Comparison of ENCODE assay signal across 8 cellular contexts in the genomic region with DNA sequence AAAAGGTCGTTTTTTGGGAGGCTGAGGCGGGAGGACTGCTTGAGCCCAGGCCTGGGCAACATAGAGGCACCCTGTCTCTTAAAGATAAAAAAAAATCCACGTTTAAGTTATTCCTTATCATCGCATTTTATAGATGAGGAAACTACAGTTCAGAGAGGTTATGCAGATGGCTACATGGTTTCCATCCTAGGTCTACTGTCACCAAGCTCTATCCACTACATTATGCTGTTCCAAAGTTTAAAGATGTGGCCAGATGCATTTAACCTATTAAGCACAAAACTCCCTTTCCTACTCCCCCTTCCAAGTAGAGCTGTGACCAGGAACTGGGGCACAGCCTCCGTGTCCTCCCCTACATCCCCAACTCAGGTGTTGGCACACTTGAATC. TPM values are rescaled to one million over a fixed set of nuclear protein-coding genes. Genes with fewer than 3 reads are reported as not detected.
DNase-seq lines count a peak whose midpoint lies in the region; ATAC-seq and TF ChIP-seq lines count a peak whose summit lies in the region.
"Had no signal": no experiment of that assay in that cellular context is flagged by ENCODE, and none has a peak within 500 bp of the region (broad histone marks: within the 10 kb centered on the region; RNA-seq: fewer than 3 reads in every experiment).

No MANE protein-coding gene starts in this region.

- no peaks in the 10 kb centered on the region for H3K27me3 ChIP-seq in iPS-15b (ENCODE audit: control insufficient read depth, insufficient read depth, low read length)

- no peaks in the 10 kb centered on the region for H3K27me3 Mint-ChIP-seq in activated CD4-positive, alpha-beta memory T cell treated with anti-CD3 and anti-CD28 coated beads, Interleukin-2, amount 10 ng/mL, durations not matched to agents 7 days and 5 days
- H3K27me3 Mint-ChIP-seq in stimulated activated naive B cell treated with anti-CD40 and anti-IgM and Interleukin-4, amounts not matched to agents 10 μg/mL and 1 μg/mL and 100 μg/mL, for 72 hours: no peaks in the 10 kb centered on the region

- H3K36me3 ChIP-seq in HEK293 (ENCODE audit: control insufficient read depth in 2 of 2, insufficient read depth in 1 of 2, low read length in 2 of 2) (peaks cover 7 to 9% of the 10 kb centered on the region in 2 experiments), iPS-15b (ENCODE audit: control insufficient read depth, insufficient read depth, low read length) (no peaks in the 10 kb centered on the region)

- TF ChIP-seq CTCF in HEK293 (tag by site-specific recombination; IDR thresholded peaks at IDR 0.05): no peak

- H3K36me3 Mint-ChIP-seq in activated CD4-positive, alpha-beta memory T cell treated with anti-CD3 and anti-CD28 coated beads, Interleukin-2, amount 10 ng/mL, durations not matched to agents 7 days and 5 days (ENCODE audit: low read depth): peaks cover 15% of the 10 kb centered on the region
- peaks cover 18 to 43% of the 10 kb centered on the region in 2 donors for H3K36me3 Mint-ChIP-seq in stimulated activated naive B cell treated with anti-CD40 and anti-IgM and Interleukin-4, amounts not matched to agents 10 μg/mL and 1 μg/mL and 100 μg/mL, for 72 hours

- peak overlapping the region; percentile 79 for H3K27ac Mint-ChIP-seq in activated CD4-positive, alpha-beta memory T cell treated with anti-CD3 and anti-CD28 coated beads, Interleukin-2, amount 10 ng/mL, durations not matched to agents 7 days and 5 days
- peak overlapping the region; percentile 89 for H3K27ac Mint-ChIP-seq in stimulated activated naive B cell treated with anti-CD40 and anti-IgM and Interleukin-4, amounts not matched to agents 10 μg/mL and 1 μg/mL and 100 μg/mL, for 72 hours

- ATAC-seq in stimulated activated naive B cell treated with anti-CD40 and anti-IgM and Interleukin-4, amounts not matched to agents 10 μg/mL and 1 μg/mL and 100 μg/mL, for 72 hours (replicated peaks): no peak
- no peak for ATAC-seq in GM18909 (IDR thresholded peaks at IDR 0.05; ENCODE audit: poor library complexity, unreplicated experiment)

- peak overlapping the region; percentile 83 for H3K4me3 Mint-ChIP-seq in activated CD4-positive, alpha-beta memory T cell treated with anti-CD3 and anti-CD28 coated beads, Interleukin-2, amount 10 ng/mL, durations not matched to agents 7 days and 5 days
- peak overlapping the region; percentile 91 to 97 for H3K4me3 Mint-ChIP-seq in stimulated activated naive B cell treated with anti-CD40 and anti-IgM and Interleukin-4, amounts not matched to agents 10 μg/mL and 1 μg/mL and 100 μg/mL, for 72 hours

- peaks cover 52% of the 10 kb centered on the region for H3K4me1 Mint-ChIP-seq in activated CD4-positive, alpha-beta memory T cell treated with anti-CD3 and anti-CD28 coated beads, Interleukin-2, amount 10 ng/mL, durations not matched to agents 7 days and 5 days
- H3K4me1 Mint-ChIP-seq in stimulated activated naive B cell treated with anti-CD40 and anti-IgM and Interleukin-4, amounts not matched to agents 10 μg/mL and 1 μg/mL and 100 μg/mL, for 72 hours: peaks cover 27 to 64% of the 10 kb centered on the region in 2 donors

- H3K9me3 ChIP-seq in HEK293 (ENCODE audit: control insufficient read depth, insufficient read depth, low read depth, low read length): no peaks in the 10 kb centered on the region
- no peaks in the 10 kb centered on the region for H3K9me3 ChIP-seq in iPS-15b (ENCODE audit: control insufficient read depth, insufficient read depth, low read length)

- no peak for TF ChIP-seq POLR2A in erythroblast (IDR thresholded peaks at IDR 0.05; ENCODE audit: low read length)

- POLR2A ChIA-PET in HEK293 (lab: Yijun Ruan, JAX): interaction anchor here (0.5 to 8.3 kb wide), 8 partner anchors 18 to 459 kb away, joined by 3 to 102 read pairs (median 3); partner anchors contain the start of genes ABCB10 and NUP133
- POLR2A ChIA-PET in activated CD4-positive, alpha-beta memory T cell treated with anti-CD3 and anti-CD28 coated beads, Interleukin-2, amount 10 ng/mL, durations not matched to agents 7 days and 5 days (lab: Charles Lee): interaction anchor here (0.7 to 7.1 kb wide), 6 partner anchors 8 to 116 kb away, joined by 3 to 67 read pairs (median 5); partner anchors contain the start of genes ABCB10 and NUP133

- no peak overlapping the region for H3K27ac ChIP-seq in HEK293 (ENCODE audit: extremely low read depth, low read depth, low read length)

- H3K4me1 ChIP-seq in HEK293 (ENCODE audit: control insufficient read depth, insufficient read depth, low read length): peaks cover 6% of the 10 kb centered on the region; the same call in 1 of the 2 replicates
- H3K4me1 ChIP-seq in iPS-15b (ENCODE audit: control insufficient read depth, insufficient read depth, low read length): peaks cover 3% of the 10 kb centered on the region

- DNase-seq in activated CD4-positive, alpha-beta memory T cell treated with anti-CD3 and anti-CD28 coated beads, Interleukin-2, amount 10 ng/mL, durations not matched to agents 7 days and 5 days: no peak
- DNase-seq in stimulated activated naive B cell treated with anti-CD40 and anti-IgM and Interleukin-4, amounts not matched to agents 10 μg/mL and 1 μg/mL and 100 μg/mL, for 72 hours: no peak
- no peak for DNase-seq in stimulated activated CD8-positive, alpha-beta memory T cell treated with anti-CD3 and anti-CD28 coated beads, Interleukin-4, amount 100 ng/mL, for 48 hours
- no peak for DNase-seq in erythroblast (lab: John Stamatoyannopoulos, UW)
- DNase-seq: midbrain had no signal

- no peak overlapping the region for H3K9ac ChIP-seq in iPS-15b (ENCODE audit: low read depth, low read length)

- H3K9me3 Mint-ChIP-seq in activated CD4-positive, alpha-beta memory T cell treated with anti-CD3 and anti-CD28 coated beads, Interleukin-2, amount 10 ng/mL, durations not matched to agents 7 days and 5 days: no peaks in the 10 kb centered on the region
- H3K9me3 Mint-ChIP-seq in stimulated activated naive B cell treated with anti-CD40 and anti-IgM and Interleukin-4, amounts not matched to agents 10 μg/mL and 1 μg/mL and 100 μg/mL, for 72 hours: no peaks in the 10 kb centered on the region

- CTCF ChIA-PET in HEK293 (lab: Yijun Ruan, JAX): interaction anchor here (0.7 to 4.9 kb wide), 7 partner anchors 35 to 1368 kb away, joined by 3 to 26 read pairs (median 5); partner anchors contain the start of gene ABCB10
- CTCF ChIA-PET in activated CD4-positive, alpha-beta memory T cell treated with anti-CD3 and anti-CD28 coated beads, Interleukin-2, amount 10 ng/mL, durations not matched to agents 7 days and 5 days (lab: Charles Lee): interaction anchor here (0.6 to 3.0 kb wide), 2 partner anchors 67 to 78 kb away, joined by 3 to 17 read pairs; partner anchors contain the start of gene ABCB10

- H3K4me3 ChIP-seq in HEK293 (ENCODE audit: low read depth, low read length) (peak overlapping the region; percentile 91), iPS-15b (ENCODE audit: low read depth, low read length) (peak overlapping the region; percentile 86)

TF ChIP-seq in HEK293, 187 proteins besides CTCF, POLR2A, EP300 and RAD21:
- TF ChIP-seq WT1 (tag by site-specific recombination; IDR thresholded peaks at IDR 0.05) (0 out of 2 replicates have a peak, but pooled peaks have one; percentile 31), ZNF664 (tag by site-specific recombination; IDR thresholded peaks at IDR 0.05) (no peak), ZNF169 (tag by site-specific recombination; IDR thresholded peaks at IDR 0.05) (no peak), MZF1 (tag by site-specific recombination; IDR thresholded peaks at IDR 0.05; ENCODE audit: borderline replicate concordance) (peak; percentile 53; the same call in 1 of the 2 replicates), ZSCAN18 (tag by site-specific recombination; IDR thresholded peaks at IDR 0.05) (no peak)

RNA-seq across cellular contexts. Expression of gene TAF5L, which starts 1.4 kb away (rescaled TPM):
- 10 to 100 TPM; 21.0 to 23.9 TPM for total RNA-seq in activated CD4-positive, alpha-beta memory T cell treated with anti-CD3 and anti-CD28 coated beads, Interleukin-2, amount 10 ng/mL, durations not matched to agents 7 days and 5 days

RNA-seq across cellular contexts. Expression of gene URB2, which starts 1.5 kb away (rescaled TPM):
- 1 to 10 TPM; 7.1 to 8.3 TPM for total RNA-seq in activated CD4-positive, alpha-beta memory T cell treated with anti-CD3 and anti-CD28 coated beads, Interleukin-2, amount 10 ng/mL, durations not matched to agents 7 days and 5 days
